In the genomic region with DNA sequence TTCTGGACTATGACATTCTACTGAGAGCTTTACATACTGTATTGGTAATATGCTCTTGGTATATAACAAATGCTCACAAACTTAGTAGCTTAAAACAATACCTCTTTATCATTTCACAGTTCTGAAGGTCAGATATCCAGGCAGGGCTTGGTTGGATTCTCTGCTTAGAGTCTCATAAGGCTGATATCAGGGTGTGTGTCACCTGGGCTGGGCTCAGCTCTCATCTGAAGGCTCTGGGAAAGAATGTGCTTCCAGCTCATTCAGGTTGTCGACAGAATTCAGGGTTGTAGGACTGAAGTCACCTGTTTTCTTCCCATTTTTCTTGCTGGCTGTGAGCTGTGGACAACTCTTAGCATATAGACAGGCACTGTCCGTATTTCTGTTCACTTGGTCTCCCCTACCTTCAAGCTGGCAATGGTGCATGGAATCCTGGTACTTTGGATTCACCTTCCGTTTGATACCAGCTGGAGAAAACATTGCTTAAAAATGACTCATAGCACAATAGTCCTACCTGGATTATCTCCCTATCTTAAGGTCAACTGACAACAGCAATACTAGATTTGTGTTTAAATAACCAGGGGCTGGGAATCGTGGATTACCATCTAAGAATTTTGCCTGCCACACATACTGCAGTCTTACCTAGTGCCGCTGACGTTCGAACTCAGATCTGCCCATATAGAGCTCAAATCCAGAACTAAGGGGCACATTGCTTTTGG, we compare ENCODE assay signal across 1 cellular context.
A peak's percentile ranks its signal among the peaks of the same experiment; 100 is the strongest.
TF ChIP-seq lines count a peak whose summit lies in the region.

No MANE protein-coding gene starts in this region.

TF ChIP-seq in HepG2, 621 proteins besides CTCF, POLR2A, EP300 and RAD21 (continued from another document and continues in another):
- TF ChIP-seq, protein P1, sequence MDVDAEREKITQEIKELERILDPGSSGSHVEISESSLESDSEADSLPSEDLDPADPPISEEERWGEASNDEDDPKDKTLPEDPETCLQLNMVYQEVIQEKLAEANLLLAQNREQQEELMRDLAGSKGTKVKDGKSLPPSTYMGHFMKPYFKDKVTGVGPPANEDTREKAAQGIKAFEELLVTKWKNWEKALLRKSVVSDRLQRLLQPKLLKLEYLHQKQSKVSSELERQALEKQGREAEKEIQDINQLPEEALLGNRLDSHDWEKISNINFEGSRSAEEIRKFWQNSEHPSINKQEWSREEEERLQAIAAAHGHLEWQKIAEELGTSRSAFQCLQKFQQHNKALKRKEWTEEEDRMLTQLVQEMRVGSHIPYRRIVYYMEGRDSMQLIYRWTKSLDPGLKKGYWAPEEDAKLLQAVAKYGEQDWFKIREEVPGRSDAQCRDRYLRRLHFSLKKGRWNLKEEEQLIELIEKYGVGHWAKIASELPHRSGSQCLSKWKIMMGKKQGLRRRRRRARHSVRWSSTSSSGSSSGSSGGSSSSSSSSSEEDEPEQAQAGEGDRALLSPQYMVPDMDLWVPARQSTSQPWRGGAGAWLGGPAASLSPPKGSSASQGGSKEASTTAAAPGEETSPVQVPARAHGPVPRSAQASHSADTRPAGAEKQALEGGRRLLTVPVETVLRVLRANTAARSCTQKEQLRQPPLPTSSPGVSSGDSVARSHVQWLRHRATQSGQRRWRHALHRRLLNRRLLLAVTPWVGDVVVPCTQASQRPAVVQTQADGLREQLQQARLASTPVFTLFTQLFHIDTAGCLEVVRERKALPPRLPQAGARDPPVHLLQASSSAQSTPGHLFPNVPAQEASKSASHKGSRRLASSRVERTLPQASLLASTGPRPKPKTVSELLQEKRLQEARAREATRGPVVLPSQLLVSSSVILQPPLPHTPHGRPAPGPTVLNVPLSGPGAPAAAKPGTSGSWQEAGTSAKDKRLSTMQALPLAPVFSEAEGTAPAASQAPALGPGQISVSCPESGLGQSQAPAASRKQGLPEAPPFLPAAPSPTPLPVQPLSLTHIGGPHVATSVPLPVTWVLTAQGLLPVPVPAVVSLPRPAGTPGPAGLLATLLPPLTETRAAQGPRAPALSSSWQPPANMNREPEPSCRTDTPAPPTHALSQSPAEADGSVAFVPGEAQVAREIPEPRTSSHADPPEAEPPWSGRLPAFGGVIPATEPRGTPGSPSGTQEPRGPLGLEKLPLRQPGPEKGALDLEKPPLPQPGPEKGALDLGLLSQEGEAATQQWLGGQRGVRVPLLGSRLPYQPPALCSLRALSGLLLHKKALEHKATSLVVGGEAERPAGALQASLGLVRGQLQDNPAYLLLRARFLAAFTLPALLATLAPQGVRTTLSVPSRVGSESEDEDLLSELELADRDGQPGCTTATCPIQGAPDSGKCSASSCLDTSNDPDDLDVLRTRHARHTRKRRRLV (CRISPR knock-in tag; IDR thresholded peaks at IDR 0.05) = no peak
- 0 out of 2 replicates have a peak, but pooled peaks have one; percentile 17 for TF ChIP-seq ERF (CRISPR knock-in tag; IDR thresholded peaks at IDR 0.05)
- no peak for TF ChIP-seq IRF2 (CRISPR knock-in tag; IDR thresholded peaks at IDR 0.05)
- TF ChIP-seq, protein P2, sequence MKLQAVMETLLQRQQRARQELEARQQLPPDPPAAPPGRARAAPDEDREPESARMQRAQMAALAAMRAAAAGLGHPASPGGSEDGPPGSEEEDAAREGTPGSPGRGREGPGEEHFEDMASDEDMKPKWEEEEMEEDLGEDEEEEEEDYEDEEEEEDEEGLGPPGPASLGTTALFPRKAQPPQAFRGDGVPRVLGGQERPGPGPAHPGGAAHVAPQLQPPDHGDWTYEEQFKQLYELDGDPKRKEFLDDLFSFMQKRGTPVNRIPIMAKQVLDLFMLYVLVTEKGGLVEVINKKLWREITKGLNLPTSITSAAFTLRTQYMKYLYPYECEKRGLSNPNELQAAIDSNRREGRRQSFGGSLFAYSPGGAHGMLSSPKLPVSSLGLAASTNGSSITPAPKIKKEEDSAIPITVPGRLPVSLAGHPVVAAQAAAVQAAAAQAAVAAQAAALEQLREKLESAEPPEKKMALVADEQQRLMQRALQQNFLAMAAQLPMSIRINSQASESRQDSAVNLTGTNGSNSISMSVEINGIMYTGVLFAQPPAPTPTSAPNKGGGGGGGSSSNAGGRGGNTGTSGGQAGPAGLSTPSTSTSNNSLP (IDR thresholded peaks at IDR 0.05; ENCODE audit: low read depth, low read length) = peak; percentile 49; the same call in 1 of the 2 replicates
- TF ChIP-seq JUND (CRISPR knock-in tag; IDR thresholded peaks at IDR 0.05) = peak; percentile 48; the same call in 1 of the 2 replicates
- TF ChIP-seq ZNF17 (CRISPR knock-in tag; IDR thresholded peaks at IDR 0.05) = no peak
- TF ChIP-seq CEBPG (CRISPR knock-in tag; IDR thresholded peaks at IDR 0.05) = peak; percentile 29; the same call in 1 of the 2 replicates
- peak; percentile 17; the same call in 1 of the 2 replicates for TF ChIP-seq GATA4 (IDR thresholded peaks at IDR 0.05; ENCODE audit: borderline replicate concordance, low read depth)
- TF ChIP-seq ELF4 (CRISPR knock-in tag; IDR thresholded peaks at IDR 0.05; ENCODE audit: borderline replicate concordance) = no peak
- TF ChIP-seq CBX2 (IDR thresholded peaks at IDR 0.05; ENCODE audit: low read depth, low read length) = no peak
- TF ChIP-seq CBX2 (CRISPR knock-in tag; IDR thresholded peaks at IDR 0.05; ENCODE audit: low read depth) = no peak
- peak; percentile 22; the same call in 1 of the 2 replicates for TF ChIP-seq GATAD2A (CRISPR knock-in tag; IDR thresholded peaks at IDR 0.05)
- no peak for TF ChIP-seq NR2F6 (IDR thresholded peaks at IDR 0.05)
- TF ChIP-seq NR2F6 (CRISPR knock-in tag; IDR thresholded peaks at IDR 0.05) = peak; percentile 35; the same call in 1 of the 2 replicates
- TF ChIP-seq HDAC2 (CRISPR knock-in tag; IDR thresholded peaks at IDR 0.05) = no peak
- peak; percentile 91 for TF ChIP-seq FOSL2 (CRISPR knock-in tag; IDR thresholded peaks at IDR 0.05)
- no peak for TF ChIP-seq KMT2B (CRISPR knock-in tag; IDR thresholded peaks at IDR 0.05)
- TF ChIP-seq JUN (CRISPR knock-in tag; IDR thresholded peaks at IDR 0.05) = peak; percentile 26; the same call in 1 of the 2 replicates
- peak; percentile 62; the same call in 1 of the 2 replicates for TF ChIP-seq BCL6 (CRISPR knock-in tag; IDR thresholded peaks at IDR 0.05)
- TF ChIP-seq ZBTB8A (CRISPR knock-in tag; IDR thresholded peaks at IDR 0.05; ENCODE audit: borderline replicate concordance, low read depth) = no peak
- TF ChIP-seq MIER2 (CRISPR knock-in tag; IDR thresholded peaks at IDR 0.05) = no peak
- TF ChIP-seq, protein P3, sequence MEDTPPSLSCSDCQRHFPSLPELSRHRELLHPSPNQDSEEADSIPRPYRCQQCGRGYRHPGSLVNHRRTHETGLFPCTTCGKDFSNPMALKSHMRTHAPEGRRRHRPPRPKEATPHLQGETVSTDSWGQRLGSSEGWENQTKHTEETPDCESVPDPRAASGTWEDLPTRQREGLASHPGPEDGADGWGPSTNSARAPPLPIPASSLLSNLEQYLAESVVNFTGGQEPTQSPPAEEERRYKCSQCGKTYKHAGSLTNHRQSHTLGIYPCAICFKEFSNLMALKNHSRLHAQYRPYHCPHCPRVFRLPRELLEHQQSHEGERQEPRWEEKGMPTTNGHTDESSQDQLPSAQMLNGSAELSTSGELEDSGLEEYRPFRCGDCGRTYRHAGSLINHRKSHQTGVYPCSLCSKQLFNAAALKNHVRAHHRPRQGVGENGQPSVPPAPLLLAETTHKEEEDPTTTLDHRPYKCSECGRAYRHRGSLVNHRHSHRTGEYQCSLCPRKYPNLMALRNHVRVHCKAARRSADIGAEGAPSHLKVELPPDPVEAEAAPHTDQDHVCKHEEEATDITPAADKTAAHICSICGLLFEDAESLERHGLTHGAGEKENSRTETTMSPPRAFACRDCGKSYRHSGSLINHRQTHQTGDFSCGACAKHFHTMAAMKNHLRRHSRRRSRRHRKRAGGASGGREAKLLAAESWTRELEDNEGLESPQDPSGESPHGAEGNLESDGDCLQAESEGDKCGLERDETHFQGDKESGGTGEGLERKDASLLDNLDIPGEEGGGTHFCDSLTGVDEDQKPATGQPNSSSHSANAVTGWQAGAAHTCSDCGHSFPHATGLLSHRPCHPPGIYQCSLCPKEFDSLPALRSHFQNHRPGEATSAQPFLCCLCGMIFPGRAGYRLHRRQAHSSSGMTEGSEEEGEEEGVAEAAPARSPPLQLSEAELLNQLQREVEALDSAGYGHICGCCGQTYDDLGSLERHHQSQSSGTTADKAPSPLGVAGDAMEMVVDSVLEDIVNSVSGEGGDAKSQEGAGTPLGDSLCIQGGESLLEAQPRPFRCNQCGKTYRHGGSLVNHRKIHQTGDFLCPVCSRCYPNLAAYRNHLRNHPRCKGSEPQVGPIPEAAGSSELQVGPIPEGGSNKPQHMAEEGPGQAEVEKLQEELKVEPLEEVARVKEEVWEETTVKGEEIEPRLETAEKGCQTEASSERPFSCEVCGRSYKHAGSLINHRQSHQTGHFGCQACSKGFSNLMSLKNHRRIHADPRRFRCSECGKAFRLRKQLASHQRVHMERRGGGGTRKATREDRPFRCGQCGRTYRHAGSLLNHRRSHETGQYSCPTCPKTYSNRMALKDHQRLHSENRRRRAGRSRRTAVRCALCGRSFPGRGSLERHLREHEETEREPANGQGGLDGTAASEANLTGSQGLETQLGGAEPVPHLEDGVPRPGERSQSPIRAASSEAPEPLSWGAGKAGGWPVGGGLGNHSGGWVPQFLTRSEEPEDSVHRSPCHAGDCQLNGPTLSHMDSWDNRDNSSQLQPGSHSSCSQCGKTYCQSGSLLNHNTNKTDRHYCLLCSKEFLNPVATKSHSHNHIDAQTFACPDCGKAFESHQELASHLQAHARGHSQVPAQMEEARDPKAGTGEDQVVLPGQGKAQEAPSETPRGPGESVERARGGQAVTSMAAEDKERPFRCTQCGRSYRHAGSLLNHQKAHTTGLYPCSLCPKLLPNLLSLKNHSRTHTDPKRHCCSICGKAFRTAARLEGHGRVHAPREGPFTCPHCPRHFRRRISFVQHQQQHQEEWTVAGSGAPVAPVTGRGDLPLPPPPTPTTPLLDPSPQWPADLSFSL (CRISPR knock-in tag; IDR thresholded peaks at IDR 0.05) = no peak
- TF ChIP-seq, protein P4, sequence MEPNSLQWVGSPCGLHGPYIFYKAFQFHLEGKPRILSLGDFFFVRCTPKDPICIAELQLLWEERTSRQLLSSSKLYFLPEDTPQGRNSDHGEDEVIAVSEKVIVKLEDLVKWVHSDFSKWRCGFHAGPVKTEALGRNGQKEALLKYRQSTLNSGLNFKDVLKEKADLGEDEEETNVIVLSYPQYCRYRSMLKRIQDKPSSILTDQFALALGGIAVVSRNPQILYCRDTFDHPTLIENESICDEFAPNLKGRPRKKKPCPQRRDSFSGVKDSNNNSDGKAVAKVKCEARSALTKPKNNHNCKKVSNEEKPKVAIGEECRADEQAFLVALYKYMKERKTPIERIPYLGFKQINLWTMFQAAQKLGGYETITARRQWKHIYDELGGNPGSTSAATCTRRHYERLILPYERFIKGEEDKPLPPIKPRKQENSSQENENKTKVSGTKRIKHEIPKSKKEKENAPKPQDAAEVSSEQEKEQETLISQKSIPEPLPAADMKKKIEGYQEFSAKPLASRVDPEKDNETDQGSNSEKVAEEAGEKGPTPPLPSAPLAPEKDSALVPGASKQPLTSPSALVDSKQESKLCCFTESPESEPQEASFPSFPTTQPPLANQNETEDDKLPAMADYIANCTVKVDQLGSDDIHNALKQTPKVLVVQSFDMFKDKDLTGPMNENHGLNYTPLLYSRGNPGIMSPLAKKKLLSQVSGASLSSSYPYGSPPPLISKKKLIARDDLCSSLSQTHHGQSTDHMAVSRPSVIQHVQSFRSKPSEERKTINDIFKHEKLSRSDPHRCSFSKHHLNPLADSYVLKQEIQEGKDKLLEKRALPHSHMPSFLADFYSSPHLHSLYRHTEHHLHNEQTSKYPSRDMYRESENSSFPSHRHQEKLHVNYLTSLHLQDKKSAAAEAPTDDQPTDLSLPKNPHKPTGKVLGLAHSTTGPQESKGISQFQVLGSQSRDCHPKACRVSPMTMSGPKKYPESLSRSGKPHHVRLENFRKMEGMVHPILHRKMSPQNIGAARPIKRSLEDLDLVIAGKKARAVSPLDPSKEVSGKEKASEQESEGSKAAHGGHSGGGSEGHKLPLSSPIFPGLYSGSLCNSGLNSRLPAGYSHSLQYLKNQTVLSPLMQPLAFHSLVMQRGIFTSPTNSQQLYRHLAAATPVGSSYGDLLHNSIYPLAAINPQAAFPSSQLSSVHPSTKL (CRISPR knock-in tag; IDR thresholded peaks at IDR 0.05) = peak; percentile 44
- TF ChIP-seq RARA (CRISPR knock-in tag; IDR thresholded peaks at IDR 0.05) = peak; percentile 38; the same call in 1 of the 2 replicates
- TF ChIP-seq SOX13 (IDR thresholded peaks at IDR 0.05) = no peak
- peak in 1 of 2 experiments; percentile 11; a peak in 1 of 4 replicates for TF ChIP-seq SOX13 (CRISPR knock-in tag; conservative IDR thresholded peaks at IDR 0.05 in 1 of 2, IDR thresholded peaks at IDR 0.05 in 1 of 2)
- TF ChIP-seq SRSF9 (IDR thresholded peaks at IDR 0.05; ENCODE audit: borderline replicate concordance, insufficient read depth, low read depth, low read length, poor library complexity, severe bottlenecking) = no peak
- TF ChIP-seq, protein P5, sequence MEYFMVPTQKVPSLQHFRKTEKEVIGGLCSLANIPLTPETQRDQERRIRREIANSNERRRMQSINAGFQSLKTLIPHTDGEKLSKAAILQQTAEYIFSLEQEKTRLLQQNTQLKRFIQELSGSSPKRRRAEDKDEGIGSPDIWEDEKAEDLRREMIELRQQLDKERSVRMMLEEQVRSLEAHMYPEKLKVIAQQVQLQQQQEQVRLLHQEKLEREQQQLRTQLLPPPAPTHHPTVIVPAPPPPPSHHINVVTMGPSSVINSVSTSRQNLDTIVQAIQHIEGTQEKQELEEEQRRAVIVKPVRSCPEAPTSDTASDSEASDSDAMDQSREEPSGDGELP (IDR thresholded peaks at IDR 0.05; ENCODE audit: borderline replicate concordance, low read depth) = peak; percentile 85; the same call in 1 of the 2 replicates
- TF ChIP-seq ZNF33A (CRISPR knock-in tag; IDR thresholded peaks at IDR 0.05; ENCODE audit: borderline replicate concordance) = no peak
- TF ChIP-seq DPF2 (CRISPR knock-in tag; IDR thresholded peaks at IDR 0.05; ENCODE audit: borderline replicate concordance, low read depth) = no peak
- TF ChIP-seq, protein P6, sequence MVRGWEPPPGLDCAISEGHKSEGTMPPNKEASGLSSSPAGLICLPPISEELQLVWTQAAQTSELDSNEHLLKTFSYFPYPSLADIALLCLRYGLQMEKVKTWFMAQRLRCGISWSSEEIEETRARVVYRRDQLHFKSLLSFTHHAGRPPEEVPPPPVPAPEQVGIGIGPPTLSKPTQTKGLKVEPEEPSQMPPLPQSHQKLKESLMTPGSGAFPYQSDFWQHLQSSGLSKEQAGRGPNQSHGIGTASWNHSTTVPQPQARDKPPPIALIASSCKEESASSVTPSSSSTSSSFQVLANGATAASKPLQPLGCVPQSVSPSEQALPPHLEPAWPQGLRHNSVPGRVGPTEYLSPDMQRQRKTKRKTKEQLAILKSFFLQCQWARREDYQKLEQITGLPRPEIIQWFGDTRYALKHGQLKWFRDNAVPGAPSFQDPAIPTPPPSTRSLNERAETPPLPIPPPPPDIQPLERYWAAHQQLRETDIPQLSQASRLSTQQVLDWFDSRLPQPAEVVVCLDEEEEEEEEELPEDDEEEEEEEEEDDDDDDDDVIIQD (CRISPR knock-in tag; IDR thresholded peaks at IDR 0.05; ENCODE audit: low read depth) = peak; percentile 35; the same call in 1 of the 2 replicates
